In genomic region chr9:108934323-108934885, GRCh38 we compare ENCODE assay signal across 8 cellular contexts. TPM values are rescaled to one million over a fixed set of nuclear protein-coding genes. Genes with fewer than 3 reads are reported as not detected.
DNase-seq lines count a peak whose midpoint lies in the region; ATAC-seq and TF ChIP-seq lines count a peak whose summit lies in the region.

TSS of gene ABITRAM (plus strand) at chr9:108934400. CDS start at chr9:108934487, 87 bp downstream.

- H3K9me3 ChIP-seq in ES-I3 (ENCODE audit: control insufficient read depth, insufficient read depth, low read length), result no peaks in the 10 kb centered on the region
- no peaks in the 10 kb centered on the region for H3K9me3 ChIP-seq in osteoblast (ENCODE audit: low read depth, low read length)
- H3K9me3 ChIP-seq in thoracic aorta, result no peaks in the 10 kb centered on the region

- H3K4me1 ChIP-seq in ES-I3 (ENCODE audit: insufficient read depth, low read length) (0 out of 2 replicates have a peak, but pooled peaks cover 4% of the 10 kb centered on the region), osteoblast (ENCODE audit: insufficient read depth, low read length) (peaks cover 16% of the 10 kb centered on the region), thoracic aorta (ENCODE audit: control insufficient read depth in 1 of 2, low read depth in 2 of 2) (peaks cover 13 to 23% of the 10 kb centered on the region in 2 donors)

- DNase-seq in H7, result peak; percentile 94
- peak; percentile 79 for DNase-seq in M059J (ENCODE audit: low read depth)
- peak; percentile 83 for DNase-seq in SK-N-DZ (ENCODE audit: low spot score)
- DNase-seq in glutamatergic neuron, result peak; percentile 90
- peak; percentile 96 for DNase-seq in osteoblast (ENCODE audit: insufficient read length, low spot score, missing footprints)
- DNase-seq in thoracic aorta (ENCODE audit: low spot score), result peak; percentile 15

- H3K27ac ChIP-seq in osteoblast (ENCODE audit: low read depth, low read length) (peak within 1 kb of the TSS; percentile 75), thoracic aorta (peak within 1 kb of the TSS; percentile 84)

- peaks cover 3% of the 10 kb centered on the region for H4K20me1 ChIP-seq in osteoblast (ENCODE audit: insufficient read depth, low read length)

- peaks cover 56% of the 10 kb centered on the region for H3K79me2 ChIP-seq in osteoblast (ENCODE audit: insufficient read depth, low read length)

- H3K27me3 ChIP-seq in H7 (ENCODE audit: control insufficient read depth, insufficient read depth, low read length), result no peaks in the 10 kb centered on the region
- H3K27me3 ChIP-seq in osteoblast (ENCODE audit: insufficient read depth, low read length), result no peaks in the 10 kb centered on the region
- no peaks in the 10 kb centered on the region for H3K27me3 ChIP-seq in thoracic aorta (replicated peaks; ENCODE audit: insufficient read depth)

- H3K36me3 ChIP-seq in ES-I3 (ENCODE audit: insufficient read depth, low read length), result no peaks in the 10 kb centered on the region
- no peaks in the 10 kb centered on the region for H3K36me3 ChIP-seq in H7 (replicated peaks; ENCODE audit: control insufficient read depth, insufficient read depth, low read length)
- H3K36me3 ChIP-seq in osteoblast (ENCODE audit: insufficient read depth, low read length), result peaks cover 21% of the 10 kb centered on the region
- peaks cover 1% of the 10 kb centered on the region for H3K36me3 ChIP-seq in thoracic aorta

- peak within 1 kb of the TSS; percentile 96 for H3K4me3 Mint-ChIP-seq in activated naive CD8-positive, alpha-beta T cell
- peak within 1 kb of the TSS; percentile 86 for H3K4me3 Mint-ChIP-seq in glutamatergic neuron (ENCODE audit: unreplicated experiment)

- H3K4me3 ChIP-seq in H7 (ENCODE audit: insufficient read depth, low read depth, low read length) (peak within 1 kb of the TSS; percentile 98), osteoblast (ENCODE audit: insufficient read depth, low read length) (peak within 1 kb of the TSS; percentile 97), thoracic aorta (peak within 1 kb of the TSS; percentile 94)

- H3K9ac ChIP-seq in ES-I3 (ENCODE audit: low read depth, low read length), result peak within 1 kb of the TSS; percentile 68

- peak; percentile 89 for ATAC-seq in thoracic aorta (ENCODE audit: insufficient number of reproducible peaks, low FRiP score, low read depth)

- H3K4me2 ChIP-seq in osteoblast (ENCODE audit: insufficient read depth, low read length), result peak within 1 kb of the TSS; percentile 98

- H3K36me3 Mint-ChIP-seq in activated naive CD8-positive, alpha-beta T cell, result peaks cover 5% of the 10 kb centered on the region
- no peaks in the 10 kb centered on the region for H3K36me3 Mint-ChIP-seq in glutamatergic neuron (ENCODE audit: unreplicated experiment)

- no peak for TF ChIP-seq CTCF in glutamatergic neuron (IDR thresholded peaks at IDR 0.05; ENCODE audit: partially characterized antibody, unreplicated experiment)
- TF ChIP-seq CTCF in osteoblast (IDR thresholded peaks at IDR 0.05; ENCODE audit: extremely low read depth, low read depth, low read length), result no peak
- TF ChIP-seq CTCF in thoracic aorta (IDR thresholded peaks at IDR 0.05), result no peak

- peaks cover 35% of the 10 kb centered on the region for H3K4me1 Mint-ChIP-seq in activated naive CD8-positive, alpha-beta T cell (ENCODE audit: low read depth)
- H3K4me1 Mint-ChIP-seq in glutamatergic neuron (ENCODE audit: low read depth, unreplicated experiment), result peaks cover 21% of the 10 kb centered on the region

- no peaks in the 10 kb centered on the region for H3K9me3 Mint-ChIP-seq in activated naive CD8-positive, alpha-beta T cell (ENCODE audit: low read depth)
- H3K9me3 Mint-ChIP-seq in glutamatergic neuron (ENCODE audit: unreplicated experiment), result peaks cover 7% of the 10 kb centered on the region

- H3K27ac Mint-ChIP-seq in activated naive CD8-positive, alpha-beta T cell, result peak within 1 kb of the TSS; percentile 96
- peak within 1 kb of the TSS; percentile 97 for H3K27ac Mint-ChIP-seq in glutamatergic neuron (ENCODE audit: unreplicated experiment)

- H2AFZ ChIP-seq in osteoblast (ENCODE audit: low read length), result peak within 1 kb of the TSS; percentile 98

- no peaks in the 10 kb centered on the region for H3K27me3 Mint-ChIP-seq in activated naive CD8-positive, alpha-beta T cell
- H3K27me3 Mint-ChIP-seq in glutamatergic neuron (ENCODE audit: unreplicated experiment), result peaks cover 4% of the 10 kb centered on the region

RNA-seq across cellular contexts. Expression of gene ABITRAM, which starts in this region (rescaled TPM):
- total RNA-seq in H7 (2014; rRNA removed; shearing (Covaris generic)), result 5.2 and 7.6 TPM in 2 replicates
- total RNA-seq in M059J (2014; rRNA removed; shearing (Covaris generic)), result 10.7 and 11.8 TPM in 2 replicates
- 11.1 and 11.4 TPM in 2 replicates for polyA plus RNA-seq in SK-N-DZ (2014; cell fraction: cytosol; rRNA removed)
- 13.2 and 15.8 TPM in 2 replicates for polyA plus RNA-seq in SK-N-DZ (2014; cell fraction: nucleus; rRNA removed)
- total RNA-seq in glutamatergic neuron (ENCODE audit: unreplicated experiment), result 5.5 TPM
- total RNA-seq in osteoblast, result 9.0 and 10.0 TPM in 2 replicates
- 1 to 10 TPM; 4.6 to 5.6 TPM for total RNA-seq in thoracic aorta

Comparison
In these comparisons a context has a peak if more than half of its experiments do, and no peak if none do; other contexts are left out.
1. Peak in every context shown above with its lines: DNase-seq, ATAC-seq, H3K4me3 ChIP-seq and H3K27ac ChIP-seq.
2. DNase-seq: peak in every context shown above with its lines; median percentile 96 in osteoblast; 94 in H7; 90 in glutamatergic neuron; 83 in SK-N-DZ; 79 in M059J; 15 in thoracic aorta.